ENCODE assay signal across 11 cellular contexts in genomic region chr1:44676484-44677200, GRCh38. TPM values are rescaled to one million over a fixed set of nuclear protein-coding genes. Genes with fewer than 3 reads are reported as not detected.
DNase-seq lines count a peak whose midpoint lies in the region; ATAC-seq, FAIRE-seq and TF ChIP-seq lines count a peak whose summit lies in the region.
"Had no signal": no experiment of that assay in that cellular context is flagged by ENCODE, and none has a peak within 500 bp of the region (broad histone marks: within the 10 kb centered on the region; RNA-seq: fewer than 3 reads in every experiment).

No MANE protein-coding gene starts in this region.

- H3K9ac ChIP-seq in HCT116 (ENCODE audit: low read length): 0 out of 2 replicates have a peak overlapping the region, but pooled peaks have one; percentile 0

- CTCF ChIA-PET in A549 (lab: Yijun Ruan, JAX): interaction anchor here (1.4 to 7.2 kb wide), 3 partner anchors 14 to 110 kb away, joined by 3 to 34 read pairs (median 5); no protein-coding TSS in a partner anchor
- CTCF ChIA-PET in HCT116 (lab: Charles Lee): interaction anchor here (1.4 to 3.6 kb wide), 2 partner anchors 21 to 31 kb away, joined by 3 to 9 read pairs; no protein-coding TSS in a partner anchor

- H3K27ac ChIP-seq in A549 (peak overlapping the region; percentile 43 to 51; a peak in 4 of 6 replicates), HCT116 (ENCODE audit: low read depth, low read length) (peak overlapping the region; percentile 64)

- intact Hi-C loops in HCT116 (cut with micrococcal nuclease): no loop called here

- TF ChIP-seq POLR2A in A549 (IDR thresholded peaks at IDR 0.05; ENCODE audit: low read length) (no peak), HCT116 (IDR thresholded peaks at IDR 0.05; ENCODE audit: borderline replicate concordance, extremely low read depth, insufficient read depth, insufficient read length) (no peak)

- H2AFZ ChIP-seq in HCT116 (ENCODE audit: low read depth, low read length, poor library complexity, severe bottlenecking): no peak overlapping the region

- H3K36me3 Mint-ChIP-seq in progenitor cell of endocrine pancreas (ENCODE audit: insufficient read depth): peaks cover 7% of the 10 kb centered on the region

- H3K9me3 Mint-ChIP-seq in progenitor cell of endocrine pancreas (ENCODE audit: low read depth): no peaks in the 10 kb centered on the region

- H3K4me3 ChIP-seq in A549 (no peak overlapping the region), HCT116 (replicated peaks in 1 of 2; ENCODE audit: low read depth in 1 of 2, low read length in 2 of 2) (peak overlapping the region in 1 of 2 experiments; percentile 6; a peak in 1 of 4 replicates)

- H3K9me3 ChIP-seq in A549: no peaks in the 10 kb centered on the region
- no peaks in the 10 kb centered on the region for H3K9me3 ChIP-seq in HCT116 (ENCODE audit: control insufficient read depth in 1 of 2, insufficient read depth in 1 of 2, low read depth in 1 of 2, low read length in 2 of 2)

- no peak for TF ChIP-seq EP300 in A549 (IDR thresholded peaks at IDR 0.05)

- H3K27ac Mint-ChIP-seq in progenitor cell of endocrine pancreas: no peak overlapping the region

- H3K4me2 ChIP-seq in A549: peak overlapping the region; percentile 63
- H3K4me2 ChIP-seq in HCT116 (ENCODE audit: low read length): peak overlapping the region; percentile 42

- no peaks in the 10 kb centered on the region for H3K27me3 ChIP-seq in HCT116 (ENCODE audit: insufficient read depth, low read length)

- H3K4me3 Mint-ChIP-seq in progenitor cell of endocrine pancreas (ENCODE audit: low read depth): no peak overlapping the region

- H3K27me3 Mint-ChIP-seq in progenitor cell of endocrine pancreas: no peaks in the 10 kb centered on the region

- no TSS peak for BruUV-seq in HCT116 (replicated peaks; lab: Mats Ljungman, UMichigan)

- TF ChIP-seq CTCF in A549 (IDR thresholded peaks at IDR 0.05): no peak
- no peak for TF ChIP-seq CTCF in HCT116 (IDR thresholded peaks at IDR 0.05 in 2 of 3, conservative IDR thresholded peaks at IDR 0.05 in 1 of 3; ENCODE audit: borderline replicate concordance in 1 of 3, insufficient read depth in 1 of 3, low read depth in 2 of 3, low read length in 2 of 3)
- no peak for TF ChIP-seq CTCF in progenitor cell of endocrine pancreas (IDR thresholded peaks at IDR 0.05; ENCODE audit: unreplicated experiment)

- H4K20me1 ChIP-seq in HCT116 (ENCODE audit: insufficient read depth): no peaks in the 10 kb centered on the region

- H3K4me1 ChIP-seq in A549 (peaks cover 25% of the 10 kb centered on the region), HCT116 (ENCODE audit: control insufficient read depth in 1 of 2, insufficient read depth in 2 of 2, low read length in 2 of 2) (peaks cover 29 to 45% of the 10 kb centered on the region in 2 experiments)

- H3K36me3 ChIP-seq in HCT116 (ENCODE audit: control insufficient read depth in 1 of 2, insufficient read depth in 2 of 2, low read length in 2 of 2): no peaks in the 10 kb centered on the region

- POLR2A ChIA-PET in A549 (lab: Yijun Ruan, JAX) (no interaction called here), HCT116 (lab: Charles Lee) (interaction anchor here (2.1 kb wide), 1 partner anchor 45 kb away, joined by 7 read pairs; no protein-coding TSS in a partner anchor)

- H3K4me1 Mint-ChIP-seq in progenitor cell of endocrine pancreas (ENCODE audit: low read depth): peaks cover 17% of the 10 kb centered on the region

- DNase-seq in A549 (ENCODE audit: low read depth in 1 of 2, low spot score in 1 of 2) (peak in 1 of 2 experiments; percentile 37), HCT116 (ENCODE audit: low read depth, low spot score) (no peak), SKM-1 treated with dmso at 0.1 percent for 144 hours (lab: John Stamatoyannopoulos, UW; ENCODE audit: unreplicated experiment) (peak; percentile 73), kidney tubule cell (ENCODE audit: low spot score) (peak; percentile 82), T-helper 9 cell (no peak), SW480 (ENCODE audit: low spot score) (no peak), progenitor cell of endocrine pancreas (ENCODE audit: low spot score, unreplicated experiment) (no peak)
- DNase-seq: activated naive CD4-positive, alpha-beta T cell treated with Interleukin-2 at 50 U/mL for 16 hours; DMS79 treated with DMSO at 0.1 percent for 48 hours; stimulated activated CD4-positive, alpha-beta T cell treated with anti-CD3 and anti-CD28 coated beads, Interleukin-15, amount 100 ng/mL, for 24 hours had no signal

- TF ChIP-seq RAD21 in A549 (conservative IDR thresholded peaks at IDR 0.05 in 1 of 2, IDR thresholded peaks at IDR 0.05 in 1 of 2) (no peak), HCT116 (IDR thresholded peaks at IDR 0.05; ENCODE audit: low read depth) (no peak; the same call in 1 of the 2 replicates)

- no peak for ATAC-seq in A549
- ATAC-seq in HCT116: no peak
- ATAC-seq in HG03442 (IDR thresholded peaks at IDR 0.05; ENCODE audit: unreplicated experiment): no peak

- no peak for FAIRE-seq in A549 (lab: Jason Lieb, UNC)

- no peaks in the 10 kb centered on the region for H3K9me2 ChIP-seq in HCT116 (ENCODE audit: insufficient read depth)

- H3K79me2 ChIP-seq in HCT116 (ENCODE audit: insufficient read depth, low read length): no peaks in the 10 kb centered on the region

- WGBS in A549 (ENCODE audit: missing lambda C conversion rate): 56% methylated on average over 5 of the region's 5 CpGs

- RAD21 ChIA-PET in HCT116 (lab: Charles Lee; ENCODE audit: low non-redundant PET in 1 of 2, low total read pairs in 2 of 2, uncharacterized antibody in 2 of 2, unreplicated experiment in 2 of 2): interaction anchor here in 1 of 2 experiments (1.5 kb wide), 1 partner anchor 21 kb away, joined by 3 read pairs; no protein-coding TSS in a partner anchor

TF ChIP-seq in A549, 52 proteins besides CTCF, POLR2A, EP300 and RAD21:
- no peak for TF ChIP-seq NPAS2 (CRISPR knock-in tag; IDR thresholded peaks at IDR 0.05; ENCODE audit: borderline replicate concordance)
- no peak for TF ChIP-seq FOSL2 (IDR thresholded peaks at IDR 0.05)
- 0 out of 2 replicates have a peak, but pooled peaks have one; percentile 7 for TF ChIP-seq FOSL2 (CRISPR knock-in tag; IDR thresholded peaks at IDR 0.05)

TF ChIP-seq in HCT116, 20 proteins besides CTCF, POLR2A, EP300 and RAD21:
- TF ChIP-seq POLR2AphosphoS5 (IDR thresholded peaks at IDR 0.05; ENCODE audit: low read depth, low read length) (peak; percentile 24; the same call in 1 of the 2 replicates), REST (IDR thresholded peaks at IDR 0.05; ENCODE audit: low read depth) (no peak), SRF (IDR thresholded peaks at IDR 0.05; ENCODE audit: low read depth) (0 out of 2 replicates have a peak, but pooled peaks have one; percentile 40), SP1 (IDR thresholded peaks at IDR 0.05; ENCODE audit: low read depth) (peak; percentile 72), SIN3A (IDR thresholded peaks at IDR 0.05; ENCODE audit: low read depth) (no peak), CBX3 (IDR thresholded peaks at IDR 0.05; ENCODE audit: low read depth) (peak; percentile 63; the same call in 1 of the 2 replicates)
TF ChIP-seq in HCT116: peak in this region for 4.

RNA-seq across cellular contexts. Expression of gene ARMH1, which starts 2.1 kb away (rescaled TPM):
- polyA plus RNA-seq in A549 (2011; rRNA removed) (2.7 TPM in 2 replicates), A549 (2017; fragmentation: RNase III; extraction: RNeasy Plus Mini Kit Qiagen cat#74134 plus additional on column Dnase treatment) (1.3 to 2.4 TPM (median 1.7 TPM) in 3 replicates)
- 0.61 and 0.66 TPM in 2 replicates for polyA plus RNA-seq in A549 (2012; cell fraction: cytosol; rRNA removed)
- polyA plus RNA-seq in A549 (2012; cell fraction: nucleus; rRNA removed): 9.4 and 11.0 TPM in 2 replicates
- 1.1 and 1.9 TPM in 2 replicates for polyA minus RNA-seq in A549 (2011; rRNA and poly(A)+ RNA removed)
- total RNA-seq in HCT116 (2021; ENCODE audit: unreplicated experiment) (3.2 TPM), progenitor cell of endocrine pancreas (14.9 and 15.0 TPM in 2 replicates)
- 1.6 and 4.2 TPM in 2 replicates for polyA plus RNA-seq in HCT116 (2012)

RNA-seq across cellular contexts. Expression of gene TMEM53, which starts 2.4 kb away (rescaled TPM):
- polyA plus RNA-seq in A549 (2011; rRNA removed) (6.2 and 8.9 TPM in 2 replicates), A549 (2017; fragmentation: RNase III; extraction: RNeasy Plus Mini Kit Qiagen cat#74134 plus additional on column Dnase treatment) (4.8 to 8.9 TPM (median 8.0 TPM) in 3 replicates)
- 12.8 and 15.4 TPM in 2 replicates for polyA plus RNA-seq in A549 (2012; cell fraction: cytosol; rRNA removed)
- polyA plus RNA-seq in A549 (2012; cell fraction: nucleus; rRNA removed): 12.0 and 12.3 TPM in 2 replicates
- polyA minus RNA-seq in A549 (2011; rRNA and poly(A)+ RNA removed): 13.4 and 14.0 TPM in 2 replicates
- total RNA-seq in HCT116 (2021; ENCODE audit: unreplicated experiment) (10.8 TPM), progenitor cell of endocrine pancreas (11.8 and 13.9 TPM in 2 replicates)
- polyA plus RNA-seq in HCT116 (2012): 18.3 and 24.8 TPM in 2 replicates

RNA-seq across cellular contexts. Expression of gene RNU5D-1, which starts 54.3 kb away (rescaled TPM):
- polyA plus RNA-seq in A549 (2011; rRNA removed) (not detected in 2 replicates), A549 (2017; fragmentation: RNase III; extraction: RNeasy Plus Mini Kit Qiagen cat#74134 plus additional on column Dnase treatment) (not detected in 3 replicates)
- not detected in 2 replicates for polyA plus RNA-seq in A549 (2012; cell fraction: cytosol; rRNA removed)
- not detected in 2 replicates for polyA plus RNA-seq in A549 (2012; cell fraction: nucleus; rRNA removed)
- polyA minus RNA-seq in A549 (2011; rRNA and poly(A)+ RNA removed): under 0.01 TPM in 2 replicates
- total RNA-seq in HCT116 (2021; ENCODE audit: unreplicated experiment) (not detected), progenitor cell of endocrine pancreas (not detected in 2 replicates)
- not detected in 2 replicates for polyA plus RNA-seq in HCT116 (2012)

Comparison
In these comparisons a context has a peak if more than half of its experiments do, and no peak if none do; other contexts are left out.
1. DNase-seq: peak in SKM-1 treated with dmso at 0.1 percent for 144 hours (single experiment) and kidney tubule cell (single experiment); none in HCT116 (single experiment), T-helper 9 cell (single experiment), SW480 (single experiment) and progenitor cell of endocrine pancreas (single experiment).